Comparison of ENCODE assay signal across 8 cellular contexts in the genomic region with DNA sequence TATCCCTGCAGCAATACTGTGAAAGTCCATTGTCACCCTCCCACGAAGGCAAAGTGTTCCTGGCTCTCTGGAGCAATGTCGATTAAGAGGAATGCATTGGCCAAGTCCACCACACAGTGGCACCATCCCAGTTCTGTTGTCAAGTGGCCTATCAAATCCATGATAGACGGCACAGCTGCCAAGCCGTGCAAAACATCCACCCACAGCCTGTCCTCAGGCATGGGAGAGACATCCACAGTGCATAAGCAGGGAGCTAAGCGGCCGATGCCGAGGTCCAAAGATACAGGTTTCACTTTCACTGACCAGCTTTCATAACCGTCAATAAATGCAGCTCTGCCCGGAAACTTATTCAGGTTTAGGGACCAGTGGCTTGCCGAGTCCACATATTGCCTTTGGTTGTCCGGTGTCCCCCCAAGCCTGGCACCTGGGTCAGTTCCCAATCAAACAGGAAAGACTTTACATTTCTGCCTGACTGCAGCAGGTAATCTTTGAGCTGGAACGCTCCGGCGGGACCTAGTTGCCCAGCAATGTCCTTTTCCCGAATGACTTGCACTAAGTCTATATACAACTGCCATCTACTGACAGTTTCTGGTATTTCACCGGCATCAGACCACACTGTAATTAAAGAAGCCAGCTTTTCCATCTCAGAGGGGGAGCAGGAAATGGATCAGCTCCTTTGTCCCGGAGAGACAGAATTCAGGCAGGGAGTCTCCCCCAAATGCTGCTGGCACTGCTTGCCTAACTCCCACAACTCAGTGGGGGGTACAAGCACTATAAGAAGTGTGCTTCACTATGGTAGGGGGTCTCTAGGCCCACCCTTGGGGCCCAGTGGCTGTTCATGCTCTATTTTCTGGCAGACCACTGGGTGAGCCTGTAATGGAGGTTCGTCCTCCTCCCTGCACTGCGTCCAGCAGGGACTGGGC. TPM values are rescaled to one million over a fixed set of nuclear protein-coding genes. Genes with fewer than 3 reads are reported as not detected.
DNase-seq lines count a peak whose midpoint lies in the region; ATAC-seq and TF ChIP-seq lines count a peak whose summit lies in the region.

No MANE protein-coding gene starts in this region.

- H3K27me3 ChIP-seq in right lobe of liver: no peaks in the 10 kb centered on the region

- H3K4me1 ChIP-seq in right lobe of liver: peaks cover 0 to 21% (median 2%) of the 10 kb centered on the region in 4 donors

- CTCF ChIA-PET in activated CD4-positive, alpha-beta memory T cell treated with anti-CD3 and anti-CD28 coated beads, Interleukin-2, amount 10 ng/mL, durations not matched to agents 7 days and 5 days (lab: Charles Lee): interaction anchor here (0.6 to 2.6 kb wide), 42 partner anchors 8 to 537 kb away, joined by 3 to 30 read pairs (median 3); partner anchors contain the start of genes PGBD1, ZKSCAN4, ZKSCAN8 and ZSCAN23

- H3K36me3 Mint-ChIP-seq in activated CD4-positive, alpha-beta memory T cell treated with anti-CD3 and anti-CD28 coated beads, Interleukin-2, amount 10 ng/mL, durations not matched to agents 7 days and 5 days (ENCODE audit: low read depth): peaks cover 19% of the 10 kb centered on the region

- peaks cover 0 to 5% (median 0%) of the 10 kb centered on the region in 4 donors for H3K36me3 ChIP-seq in right lobe of liver

- ATAC-seq in GM18867 (IDR thresholded peaks at IDR 0.05; ENCODE audit: unreplicated experiment) (peak; percentile 66), right lobe of liver (peak; percentile 92 to 96 (median 94))

- no peaks in the 10 kb centered on the region for H3K9me3 ChIP-seq in right lobe of liver

- peak overlapping the region; percentile 46 to 70 (median 65) for H3K4me3 ChIP-seq in right lobe of liver

- intact Hi-C loops in right lobe of liver (cut with DNase I): loop anchor here in 1 of 2 donors (10.0 kb wide), 1 partner anchor 231 kb away; the partner anchor contains the start of gene ZSCAN16

- peak; percentile 85 for DNase-seq in ACHN
- peak; percentile 49 for DNase-seq in HPDE6-E6E7 (ENCODE audit: extremely low spot score)
- DNase-seq in NCI-H748 treated with DMSO at 0.1 percent for 48 hours (lab: John Stamatoyannopoulos, UW): peak; percentile 90
- peak; percentile 61 for DNase-seq in activated CD4-positive, alpha-beta memory T cell treated with anti-CD3 and anti-CD28 coated beads, Interleukin-2, amount 10 ng/mL, durations not matched to agents 7 days and 5 days
- DNase-seq in effector CD4-positive, alpha-beta T cell: peak; percentile 62
- DNase-seq in right lobe of liver: peak; percentile 75 to 84 (median 81)
- DNase-seq in stimulated activated CD4-positive, alpha-beta T cell treated with anti-CD3 and anti-CD28 coated beads, Interleukin-4, amount 100 ng/mL, for 1 hour: peak; percentile 51

- in situ Hi-C loops in ACHN (cut with HindIII; ENCODE audit: low pct_ligation_motif_present, low pct_unique_long_range_greater_than_20kb, low sequenced_read_pairs): no loop called here

- H3K27me3 Mint-ChIP-seq in activated CD4-positive, alpha-beta memory T cell treated with anti-CD3 and anti-CD28 coated beads, Interleukin-2, amount 10 ng/mL, durations not matched to agents 7 days and 5 days: no peaks in the 10 kb centered on the region

- H3K9me3 Mint-ChIP-seq in activated CD4-positive, alpha-beta memory T cell treated with anti-CD3 and anti-CD28 coated beads, Interleukin-2, amount 10 ng/mL, durations not matched to agents 7 days and 5 days: no peaks in the 10 kb centered on the region

- peak; percentile 72 to 96 (median 74) for TF ChIP-seq CTCF in right lobe of liver (IDR thresholded peaks at IDR 0.05)

- peaks cover 25% of the 10 kb centered on the region for H3K4me1 Mint-ChIP-seq in activated CD4-positive, alpha-beta memory T cell treated with anti-CD3 and anti-CD28 coated beads, Interleukin-2, amount 10 ng/mL, durations not matched to agents 7 days and 5 days

- H3K27ac ChIP-seq in right lobe of liver: peak overlapping the region; percentile 75 to 96 (median 83)

- H3K27ac Mint-ChIP-seq in activated CD4-positive, alpha-beta memory T cell treated with anti-CD3 and anti-CD28 coated beads, Interleukin-2, amount 10 ng/mL, durations not matched to agents 7 days and 5 days: peak overlapping the region; percentile 71

- POLR2A ChIA-PET in activated CD4-positive, alpha-beta memory T cell treated with anti-CD3 and anti-CD28 coated beads, Interleukin-2, amount 10 ng/mL, durations not matched to agents 7 days and 5 days (lab: Charles Lee): interaction anchor here (0.7 to 3.5 kb wide), 13 partner anchors 21 to 519 kb away, joined by 3 to 16 read pairs (median 4); partner anchors contain the start of genes PGBD1, ZKSCAN4, ZKSCAN8 and ZSCAN26

- WGBS in right lobe of liver (ENCODE audit: insufficient coverage, low coverage, low lambda C conversion rate, missing lambda C conversion rate): 0% methylated on average over 8 of the region's 19 CpGs

- peak overlapping the region; percentile 81 for H3K4me3 Mint-ChIP-seq in activated CD4-positive, alpha-beta memory T cell treated with anti-CD3 and anti-CD28 coated beads, Interleukin-2, amount 10 ng/mL, durations not matched to agents 7 days and 5 days

- TF ChIP-seq POLR2A in right lobe of liver (IDR thresholded peaks at IDR 0.05): peak; percentile 51

RNA-seq across cellular contexts. Expression of gene ZKSCAN3, which starts 6.3 kb away (rescaled TPM):
- total RNA-seq in activated CD4-positive, alpha-beta memory T cell treated with anti-CD3 and anti-CD28 coated beads, Interleukin-2, amount 10 ng/mL, durations not matched to agents 7 days and 5 days: 1 to 10 TPM; 5.5 to 6.5 TPM
- total RNA-seq in right lobe of liver: 1 to 10 TPM; 1.3 to 3.8 (median 2.5) TPM

RNA-seq across cellular contexts. Expression of gene ZSCAN31, which starts 20.1 kb away (rescaled TPM):
- total RNA-seq in activated CD4-positive, alpha-beta memory T cell treated with anti-CD3 and anti-CD28 coated beads, Interleukin-2, amount 10 ng/mL, durations not matched to agents 7 days and 5 days: 1 to 10 TPM in 1 of 2 experiments, under 1 TPM in 1; 0.88 to 1.0 TPM
- total RNA-seq in right lobe of liver: 1 to 10 TPM; 3.7 to 6.9 (median 4.6) TPM

RNA-seq across cellular contexts. Expression of gene ZSCAN12, which starts 43.5 kb away (rescaled TPM):
- total RNA-seq in activated CD4-positive, alpha-beta memory T cell treated with anti-CD3 and anti-CD28 coated beads, Interleukin-2, amount 10 ng/mL, durations not matched to agents 7 days and 5 days: 1 to 10 TPM; 4.6 to 4.9 TPM
- 1 to 10 TPM; 1.4 to 1.6 (median 1.5) TPM for total RNA-seq in right lobe of liver

Comparison
In these comparisons a context has a peak if more than half of its experiments do, and no peak if none do; other contexts are left out.
1. Peak in every context shown above with its lines: DNase-seq, ATAC-seq, H3K4me3 ChIP-seq and H3K27ac ChIP-seq.